In the genomic region with DNA sequence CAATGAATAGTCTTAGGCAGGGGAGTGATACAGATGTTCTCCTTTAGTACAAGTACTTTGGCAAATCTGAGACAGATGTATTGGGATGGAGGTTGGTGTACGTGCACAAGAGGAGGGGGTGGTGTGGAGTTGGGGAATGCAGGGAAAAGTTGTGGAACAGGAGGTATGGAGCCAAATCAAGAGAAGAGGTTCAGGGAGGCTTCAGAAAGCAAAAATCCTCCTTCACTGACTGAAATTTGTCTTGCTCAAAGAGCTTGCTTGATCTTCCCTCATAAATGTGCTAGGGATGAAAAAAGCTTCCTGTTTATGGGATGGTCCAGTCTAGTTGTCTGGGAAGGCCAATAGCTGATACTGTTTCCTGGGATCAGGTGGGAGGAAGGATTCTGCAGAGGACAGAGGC, we compare ENCODE assay signal across 18 cellular contexts. TPM values are rescaled to one million over a fixed set of nuclear protein-coding genes. Genes with fewer than 3 reads are reported as not detected.
DNase-seq lines count a peak whose midpoint lies in the region; ATAC-seq, FAIRE-seq and TF ChIP-seq lines count a peak whose summit lies in the region.
"Had no signal": no experiment of that assay in that cellular context is flagged by ENCODE, and none has a peak within 500 bp of the region (broad histone marks: within the 10 kb centered on the region; RNA-seq: fewer than 3 reads in every experiment).

No MANE protein-coding gene starts in this region.

- FAIRE-seq in GM12878 (lab: Jason Lieb, UNC), result no peak
- FAIRE-seq: D721Med, HTR-8/SVneo had no signal

- H3K9ac ChIP-seq in GM12878 (ENCODE audit: control insufficient read depth, insufficient read depth, low read length), result no peak overlapping the region

- peak overlapping the region; percentile 33 for H3K27ac Mint-ChIP-seq in activated CD8-positive, alpha-beta memory T cell treated with anti-CD3 and anti-CD28 coated beads, Interleukin-2, amount 10 ng/mL, durations not matched to agents 7 days and 5 days
- H3K27ac Mint-ChIP-seq: CD4-positive, CD25-positive, alpha-beta regulatory T cell; GM23338 had no signal

- H3K36me3 Mint-ChIP-seq in activated CD8-positive, alpha-beta memory T cell treated with anti-CD3 and anti-CD28 coated beads, Interleukin-2, amount 10 ng/mL, durations not matched to agents 7 days and 5 days, result peaks cover 21% of the 10 kb centered on the region

- TF ChIP-seq CTCF in OCI-LY7 (conservative IDR thresholded peaks at IDR 0.05; ENCODE audit: low read length) (no peak), GM12878 (IDR thresholded peaks at IDR 0.05 in 2 of 3, conservative IDR thresholded peaks at IDR 0.05 in 1 of 3; ENCODE audit: control insufficient read depth in 2 of 3, extremely low read depth in 1 of 3, insufficient read depth in 1 of 3, low read depth in 3 of 3, low read length in 3 of 3) (no peak), testis (IDR thresholded peaks at IDR 0.05) (no peak)

- POLR2A ChIA-PET in OCI-LY7 (lab: Charles Lee), result interaction anchor here (0.6 to 2.0 kb wide), 6 partner anchors 12 to 62 kb away, joined by 3 to 10 read pairs (median 4); no protein-coding TSS in a partner anchor
- POLR2A ChIA-PET in GM12878 (lab: Charles Lee), result interaction anchor here (1.0 to 1.3 kb wide), 5 partner anchors 15 to 76 kb away, joined by 3 to 5 read pairs (median 3); no protein-coding TSS in a partner anchor

- H3K79me2 ChIP-seq in OCI-LY7 (ENCODE audit: insufficient read depth, low read depth, low read length) (peaks cover 98% of the 10 kb centered on the region), GM12878 (ENCODE audit: control insufficient read depth, insufficient read depth, low read length) (peaks cover 70% of the 10 kb centered on the region)

- no peak for TF ChIP-seq POLR2A in GM12878 (IDR thresholded peaks at IDR 0.05; ENCODE audit: low read depth, low read length)
- no peak for TF ChIP-seq POLR2A in testis (IDR thresholded peaks at IDR 0.05)

- H3K4me3 ChIP-seq in OCI-LY7 (ENCODE audit: low read depth, low read length, poor library complexity, severe bottlenecking) (peak overlapping the region; percentile 43), GM12878 (no peak overlapping the region; the same call in 1 of the 2 replicates), testis (no peak overlapping the region)
- H3K4me3 ChIP-seq: GM23338 had no signal

- H3K27me3 ChIP-seq in GM12878 (replicated peaks in 1 of 2; ENCODE audit: control insufficient read depth in 2 of 2, insufficient read depth in 2 of 2, low read length in 1 of 2) (no peaks in the 10 kb centered on the region), testis (no peaks in the 10 kb centered on the region)

- SMC1A ChIA-PET in GM12878 (lab: Charles Lee; ENCODE audit: uncharacterized antibody, unreplicated experiment), result interaction anchor here (0.6 to 2.6 kb wide), 17 partner anchors 10 to 1019 kb away, joined by 3 to 14 read pairs (median 4); no protein-coding TSS in a partner anchor

- TF ChIP-seq EP300 in GM12878 (IDR thresholded peaks at IDR 0.05; ENCODE audit: borderline replicate concordance in 1 of 2, control insufficient read depth in 1 of 2, low read depth in 2 of 2, low read length in 2 of 2), result no peak

- RAD21 ChIA-PET in GM12878 (lab: Charles Lee; ENCODE audit: unreplicated experiment), result interaction anchor here (0.9 to 6.5 kb wide), 7 partner anchors 22 to 74 kb away, joined by 3 to 38 read pairs (median 5); no protein-coding TSS in a partner anchor

- peak overlapping the region; percentile 85 for H3K27ac ChIP-seq in OCI-LY7 (ENCODE audit: low read depth, low read length, poor library complexity, severe bottlenecking)
- H3K27ac ChIP-seq in GM12878 (ENCODE audit: control insufficient read depth, insufficient read depth), result peak overlapping the region; percentile 10; the same call in 1 of the 2 replicates
- peak overlapping the region in 1 of 2 donors; percentile 15 for H3K27ac ChIP-seq in testis

- ATAC-seq in activated CD8-positive, alpha-beta memory T cell treated with anti-CD3 and anti-CD28 coated beads, Interleukin-2, amount 10 ng/mL, durations not matched to agents 7 days and 5 days, result no peak
- ATAC-seq in GM12878, result no peak
- ATAC-seq: GM23338 had no signal

- no peak for DNase-seq in activated CD8-positive, alpha-beta memory T cell treated with anti-CD3 and anti-CD28 coated beads, Interleukin-2, amount 10 ng/mL, durations not matched to agents 7 days and 5 days
- no peak for DNase-seq in activated CD8-positive, alpha-beta memory T cell treated with anti-CD3 and anti-CD28 coated beads, Interleukin-2, amount 50 U/mL, for 4 hours
- DNase-seq in OCI-LY7 (ENCODE audit: low spot score) (no peak), GM12878 (ENCODE audit: low read depth, low spot score) (no peak), testis (peak; percentile 49), Ammon's horn (ENCODE audit: low spot score) (no peak), NCI-H1092 treated with DMSO at 0.1 percent for 48 hours (lab: John Stamatoyannopoulos, UW) (no peak)
- DNase-seq in effector CD4-positive, alpha-beta T cell, result no peak
- DNase-seq: CD4-positive, CD25-positive, alpha-beta regulatory T cell; DMS79 treated with DMSO at 0.1 percent for 48 hours; GDM1; NCI-H1105; NCI-H187; NCI-H446 treated with DMSO at 0.1 percent for 48 hours; RPMI8226 had no signal

- peaks cover 70% of the 10 kb centered on the region for H3K4me1 Mint-ChIP-seq in activated CD8-positive, alpha-beta memory T cell treated with anti-CD3 and anti-CD28 coated beads, Interleukin-2, amount 10 ng/mL, durations not matched to agents 7 days and 5 days

- H3K9me3 ChIP-seq in OCI-LY7 (ENCODE audit: low read length), result peaks cover 11% of the 10 kb centered on the region; the same call in 1 of the 2 replicates
- H3K9me3 ChIP-seq in GM12878 (replicated peaks; ENCODE audit: control insufficient read depth, insufficient read depth, low read length), result no peaks in the 10 kb centered on the region; the same call in 2 of the 3 replicates
- no peaks in the 10 kb centered on the region for H3K9me3 ChIP-seq in testis

- H3K36me3 ChIP-seq in OCI-LY7 (ENCODE audit: insufficient read depth, low read length) (peaks cover 25% of the 10 kb centered on the region), GM12878 (ENCODE audit: control insufficient read depth in 2 of 2, insufficient read depth in 2 of 2, low read length in 1 of 2) (no peaks in the 10 kb centered on the region), testis (ENCODE audit: low read depth, missing control alignments) (no peaks in the 10 kb centered on the region)

- H4K20me1 ChIP-seq in OCI-LY7 (ENCODE audit: insufficient read depth, low read length) (peaks cover 9% of the 10 kb centered on the region; the same call in 1 of the 2 replicates), GM12878 (ENCODE audit: control insufficient read depth, insufficient read depth) (no peaks in the 10 kb centered on the region)

- intact Hi-C loops in OCI-LY7 (cut with micrococcal nuclease; ENCODE audit: unreplicated experiment), result no loop called here
- intact Hi-C loops in GM12878 (cut with micrococcal nuclease; ENCODE audit: unreplicated experiment), result no loop called here
- intact Hi-C loops in testis (cut with DNase I; ENCODE audit: low total_unique reads), result no loop called here

- in situ Hi-C loops in GM12878 (cut with MboI), result no loop called here

- no peaks in the 10 kb centered on the region for H3K9me3 Mint-ChIP-seq in activated CD8-positive, alpha-beta memory T cell treated with anti-CD3 and anti-CD28 coated beads, Interleukin-2, amount 10 ng/mL, durations not matched to agents 7 days and 5 days (ENCODE audit: low read depth)
- H3K9me3 Mint-ChIP-seq: CD4-positive, CD25-positive, alpha-beta regulatory T cell; GM23338 had no signal

- H3K4me1 ChIP-seq in OCI-LY7 (ENCODE audit: insufficient read depth, low read length, poor library complexity, severe bottlenecking), result peaks cover 70% of the 10 kb centered on the region
- peaks cover 19% of the 10 kb centered on the region for H3K4me1 ChIP-seq in GM12878 (ENCODE audit: control insufficient read depth, insufficient read depth, low read length)
- peaks cover 24% of the 10 kb centered on the region for H3K4me1 ChIP-seq in testis

- no peak for TF ChIP-seq RAD21 in GM12878 (IDR thresholded peaks at IDR 0.05; ENCODE audit: insufficient read depth, low read depth, low read length)

- no peak overlapping the region for H3K4me3 Mint-ChIP-seq in activated CD8-positive, alpha-beta memory T cell treated with anti-CD3 and anti-CD28 coated beads, Interleukin-2, amount 10 ng/mL, durations not matched to agents 7 days and 5 days
- H3K4me3 Mint-ChIP-seq: GM23338 had no signal

- WGBS in GM12878 (ENCODE audit: insufficient coverage, insufficient replicate concordance, low lambda C conversion rate, missing lambda C conversion rate), result 38% methylated on average over 1 of the region's 1 CpG
- WGBS in testis, 2 donors, result 68 to 75% methylated on average over 1 of the region's 1 CpG

- no peaks in the 10 kb centered on the region for H3K27me3 Mint-ChIP-seq in activated CD8-positive, alpha-beta memory T cell treated with anti-CD3 and anti-CD28 coated beads, Interleukin-2, amount 10 ng/mL, durations not matched to agents 7 days and 5 days
- H3K27me3 Mint-ChIP-seq: CD4-positive, CD25-positive, alpha-beta regulatory T cell had no signal

- no peak overlapping the region; the same call in 1 of the 2 replicates for H2AFZ ChIP-seq in OCI-LY7 (ENCODE audit: low read length)
- no peak overlapping the region for H2AFZ ChIP-seq in GM12878 (ENCODE audit: control insufficient read depth, low read depth, low read length)
- H2AFZ ChIP-seq: GM23338 had no signal

- H3K9me2 ChIP-seq in OCI-LY7 (ENCODE audit: insufficient read depth, low read length), result no peaks in the 10 kb centered on the region

- CTCF ChIA-PET in activated CD8-positive, alpha-beta memory T cell treated with anti-CD3 and anti-CD28 coated beads, Interleukin-2, amount 10 ng/mL, durations not matched to agents 7 days and 5 days (lab: Charles Lee), result interaction anchor here (1.1 to 2.2 kb wide), 6 partner anchors 13 to 98 kb away, joined by 3 to 4 read pairs (median 4); no protein-coding TSS in a partner anchor
- CTCF ChIA-PET in OCI-LY7 (lab: Charles Lee; ENCODE audit: unreplicated experiment) (interaction anchor here (1.3 kb wide), 1 partner anchor 33 kb away, joined by 3 read pairs; no protein-coding TSS in a partner anchor), GM12878 (lab: Yijun Ruan, JAX) (interaction anchor here (0.6 to 2.5 kb wide), 5 partner anchors 11 to 246 kb away, joined by 3 to 6 read pairs (median 4); no protein-coding TSS in a partner anchor)

- BruUV-seq in OCI-LY7 (replicated peaks; lab: Mats Ljungman, UMichigan), result no TSS peak
- BruUV-seq in GM12878 (replicated peaks; lab: Mats Ljungman, UMichigan), result no TSS peak

- H3K4me2 ChIP-seq in OCI-LY7 (ENCODE audit: low read length), result peak overlapping the region; percentile 83
- H3K4me2 ChIP-seq in GM12878 (ENCODE audit: control insufficient read depth, insufficient read depth), result peak overlapping the region; percentile 21; the same call in 1 of the 2 replicates
- H3K4me2 ChIP-seq: GM23338 had no signal

RNA-seq across cellular contexts. Expression of gene RNF19B, which starts 5.8 kb away (rescaled TPM):
- 10 to 100 TPM; 31.6 to 47.4 TPM for total RNA-seq in activated CD8-positive, alpha-beta memory T cell treated with anti-CD3 and anti-CD28 coated beads, Interleukin-2, amount 10 ng/mL, durations not matched to agents 7 days and 5 days
- 21.1 and 23.0 TPM in 2 replicates for total RNA-seq in OCI-LY7 (2014; rRNA removed; shearing (Covaris generic))
- total RNA-seq in OCI-LY7 (2022) (33.6 and 36.8 TPM in 2 replicates), GM12878 (2014; rRNA removed) (17.2 and 17.6 TPM in 2 replicates), GM12878 (2014; rRNA removed; fragmentation: Illumina TruSeq; extraction: Trizol) (15.5 and 16.7 TPM in 2 replicates), GM12878 (2021) (30.3 and 32.2 TPM in 2 replicates), testis (100 to 1,000 TPM; 140 to 141 TPM)
- 15.2 and 15.5 TPM in 2 replicates for total RNA-seq in GM12878 (2013; cell fraction: nucleolus; rRNA removed)
- polyA plus RNA-seq in GM12878 (2011; ENCODE audit: low read depth), result 12.8 TPM
- polyA plus RNA-seq in GM12878 (2011; rRNA removed) (21.7 and 32.6 TPM in 2 replicates), GM12878 (2014; fragmentation: Illumina TruSeq; extraction: Trizol) (23.1 and 24.9 TPM in 2 replicates), GM12878 (2014; fragmentation: Nextera tagmentation; extraction: Ambion mirVana) (1 to 10 TPM; 4.3 to 9.1 TPM), GM12878 (2014; rRNA removed) (23.4 and 24.2 TPM in 2 replicates), GM12878 (2016; fragmentation: Nextera tagmentation; extraction: Ambion mirVana) (1 to 10 TPM; 2.8 to 4.0 TPM), testis (ENCODE audit: insufficient read depth, low read depth, low replicate concordance) (225 TPM)
- 29.5 and 31.4 TPM in 2 replicates for polyA plus RNA-seq in GM12878 (2011; cell fraction: cytosol; rRNA removed)
- polyA plus RNA-seq in GM12878 (2011; cell fraction: nucleus; rRNA removed), result 16.5 and 19.7 TPM in 2 replicates
- 16.7 and 18.2 TPM in 2 replicates for polyA plus RNA-seq in GM12878 (2012)
- polyA minus RNA-seq in GM12878 (2011; rRNA and poly(A)+ RNA removed), result 54.0 and 66.6 TPM in 2 replicates
- 17.2 and 18.3 TPM in 2 replicates for polyA minus RNA-seq in GM12878 (2011; cell fraction: cytosol; rRNA and poly(A)+ RNA removed)
- 14.4 and 22.5 TPM in 2 replicates for polyA minus RNA-seq in GM12878 (2011; cell fraction: nucleus; rRNA and poly(A)+ RNA removed)

RNA-seq across cellular contexts. Expression of gene TMEM54, which starts 57.6 kb away (rescaled TPM):
- not detected for total RNA-seq in activated CD8-positive, alpha-beta memory T cell treated with anti-CD3 and anti-CD28 coated beads, Interleukin-2, amount 10 ng/mL, durations not matched to agents 7 days and 5 days
- total RNA-seq in OCI-LY7 (2014; rRNA removed; shearing (Covaris generic)), result 2.2 and 3.1 TPM in 2 replicates
- total RNA-seq in OCI-LY7 (2022) (0.93 and 1.7 TPM in 2 replicates), GM12878 (2014; rRNA removed) (0.34 and 0.71 TPM in 2 replicates), GM12878 (2014; rRNA removed; fragmentation: Illumina TruSeq; extraction: Trizol) (0.18 and 0.45 TPM in 2 replicates), GM12878 (2021) (0.59 and 1.1 TPM in 2 replicates), testis (10 to 100 TPM; 18.7 to 24.0 TPM)
- 0.93 and 1.4 TPM in 2 replicates for total RNA-seq in GM12878 (2013; cell fraction: nucleolus; rRNA removed)
- polyA plus RNA-seq in GM12878 (2011; ENCODE audit: low read depth), result 0.33 TPM
- polyA plus RNA-seq in GM12878 (2011; rRNA removed) (0.63 and 0.80 TPM in 2 replicates), GM12878 (2014; fragmentation: Illumina TruSeq; extraction: Trizol) (0.16 TPM in 1 of 2 replicates, not detected in the other), GM12878 (2014; fragmentation: Nextera tagmentation; extraction: Ambion mirVana) (under 1 TPM in 1 of 2 experiments, not detected in 1; 0.07 TPM), GM12878 (2014; rRNA removed) (0.56 and 0.76 TPM in 2 replicates), GM12878 (2016; fragmentation: Nextera tagmentation; extraction: Ambion mirVana) (under 1 TPM; 0.71 to 0.94 TPM), testis (ENCODE audit: insufficient read depth, low read depth, low replicate concordance) (23.0 TPM)
- polyA plus RNA-seq in GM12878 (2011; cell fraction: cytosol; rRNA removed), result 3.4 and 4.0 TPM in 2 replicates
- polyA plus RNA-seq in GM12878 (2011; cell fraction: nucleus; rRNA removed), result 0.82 and 1.3 TPM in 2 replicates
- 0.45 and 0.91 TPM in 2 replicates for polyA plus RNA-seq in GM12878 (2012)
- polyA minus RNA-seq in GM12878 (2011; rRNA and poly(A)+ RNA removed), result 1.2 and 2.3 TPM in 2 replicates
- not detected in 2 replicates for polyA minus RNA-seq in GM12878 (2011; cell fraction: cytosol; rRNA and poly(A)+ RNA removed)
- polyA minus RNA-seq in GM12878 (2011; cell fraction: nucleus; rRNA and poly(A)+ RNA removed), result 0.67 TPM in 1 of 2 replicates, not detected in the other
- total RNA-seq: CD4-positive, CD25-positive, alpha-beta regulatory T cell had no signal
- polyA plus RNA-seq: CD4-positive, CD25-positive, alpha-beta regulatory T cell had no signal

Comparison
In these comparisons a context has a peak if more than half of its experiments do, and no peak if none do; other contexts are left out.
1. RNA of gene TMEM54, which starts 57.6 kb away (total RNA-seq): 18.7 to 24.0 TPM in testis; 0.93 to 3.1 TPM in OCI-LY7, 0.18 to 1.4 TPM in GM12878 and not detected in activated CD8-positive, alpha-beta memory T cell treated with anti-CD3 and anti-CD28 coated beads, Interleukin-2, amount 10 ng/mL, durations not matched to agents 7 days and 5 days; every median in the first group is over 4 times any median in the second.